Comparison of ENCODE assay signal across 28 cellular contexts in the genomic region with DNA sequence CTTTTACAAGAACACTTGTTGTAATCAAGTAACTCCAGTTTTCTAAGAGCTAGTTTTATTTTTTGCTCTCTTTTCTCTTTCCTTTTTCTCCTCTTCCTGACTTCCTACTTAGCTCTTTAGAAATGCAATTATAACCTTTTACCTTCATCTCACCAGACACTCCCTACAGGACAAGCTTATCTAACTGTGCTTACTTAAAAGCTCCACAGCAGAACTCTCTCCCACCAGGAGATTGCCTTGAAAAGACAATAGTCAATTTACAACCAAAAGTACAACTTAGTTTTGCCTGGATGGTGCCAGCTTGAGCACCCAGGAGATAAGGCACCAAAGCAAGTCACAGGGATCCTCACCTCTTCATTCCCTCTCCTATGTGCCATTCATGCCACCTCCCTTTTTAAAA.
"Had no signal": no experiment of that assay in that cellular context is flagged by ENCODE, and none has a peak within 500 bp of the region (broad histone marks: within the 10 kb centered on the region; RNA-seq: fewer than 3 reads in every experiment).

No MANE protein-coding gene starts in this region.

- H3K4me3 Mint-ChIP-seq: mesothelial cell of epicardium; naive thymus-derived CD8-positive, alpha-beta T cell; nephron; neural crest cell; stimulated activated naive B cell treated with anti-CD40 and anti-IgM and Interleukin-4, amounts not matched to agents 10 μg/mL and 1 μg/mL and 100 μg/mL, for 72 hours; type B pancreatic cell had no signal

- DNase-seq: head of caudate nucleus; hippocampal formation; kidney glomerular epithelial cell; left cardiac atrium; left lung; lower lobe of right lung; mammary epithelial cell; mesenchymal stem cell; naive thymus-derived CD8-positive, alpha-beta T cell; nucleus accumbens; pancreas; posterior cingulate gyrus; right lobe of liver; stimulated activated CD4-positive, alpha-beta T cell treated with anti-CD3 and anti-CD28 coated beads, Interleukin-15, amount 100 ng/mL, for 24 hours; stimulated activated CD4-positive, alpha-beta T cell treated with anti-CD3 and anti-CD28 coated beads, Interleukin-2, amount 100 ng/mL, for 24 hours; stimulated activated CD4-positive, alpha-beta T cell treated with anti-CD3 and anti-CD28 coated beads, Interleukin-4, amount 100 ng/mL, for 1 hour; stimulated activated naive B cell treated with anti-CD40 and anti-IgM and Interleukin-4, amounts not matched to agents 10 μg/mL and 1 μg/mL and 100 μg/mL, for 72 hours; stimulated activated naive CD8-positive, alpha-beta T cell treated with anti-CD3 and anti-CD28 coated beads, Interleukin-15, Interleukin-2, amounts not matched to agents 100 U/mL and 50 U/mL, for 24 hours; stomach; tibial artery; uterus had no signal

- H3K4me3 ChIP-seq: left lung, lower lobe of right lung, pancreas, right atrium auricular region, right lobe of liver, smooth muscle cell, stomach, thoracic aorta, tibial artery, uterus had no signal

- H3K4me2 ChIP-seq: smooth muscle cell had no signal

- H3K27me3 ChIP-seq: left lung, pancreas, right atrium auricular region, right lobe of liver, stomach, tibial artery, uterus had no signal

- H3K36me3 ChIP-seq: left lung, lower lobe of right lung, pancreas, right atrium auricular region, right lobe of liver, stomach, thoracic aorta, tibial artery, uterus had no signal

- H3K4me1 Mint-ChIP-seq: mesothelial cell of epicardium; neural crest cell; stimulated activated naive B cell treated with anti-CD40 and anti-IgM and Interleukin-4, amounts not matched to agents 10 μg/mL and 1 μg/mL and 100 μg/mL, for 72 hours had no signal

- H3K4me1 ChIP-seq: left lung, lower lobe of right lung, pancreas, right atrium auricular region, right lobe of liver, stomach, tibial artery, uterus had no signal

- H3K27ac ChIP-seq: left lung, lower lobe of right lung, pancreas, right atrium auricular region, right lobe of liver, stomach, thoracic aorta, tibial artery, uterus had no signal

- H3K36me3 Mint-ChIP-seq: mesothelial cell of epicardium; naive thymus-derived CD8-positive, alpha-beta T cell; stimulated activated naive B cell treated with anti-CD40 and anti-IgM and Interleukin-4, amounts not matched to agents 10 μg/mL and 1 μg/mL and 100 μg/mL, for 72 hours; type B pancreatic cell had no signal

- H3K27ac Mint-ChIP-seq: mesothelial cell of epicardium; nephron; stimulated activated naive B cell treated with anti-CD40 and anti-IgM and Interleukin-4, amounts not matched to agents 10 μg/mL and 1 μg/mL and 100 μg/mL, for 72 hours; type B pancreatic cell had no signal

- H3K27me3 Mint-ChIP-seq: stimulated activated naive B cell treated with anti-CD40 and anti-IgM and Interleukin-4, amounts not matched to agents 10 μg/mL and 1 μg/mL and 100 μg/mL, for 72 hours had no signal

- ATAC-seq: left cardiac atrium; left lung; lower lobe of right lung; naive thymus-derived CD8-positive, alpha-beta T cell; pancreas; right lobe of liver; stimulated activated naive B cell treated with anti-CD40 and anti-IgM and Interleukin-4, amounts not matched to agents 10 μg/mL and 1 μg/mL and 100 μg/mL, for 72 hours; stimulated activated naive CD8-positive, alpha-beta T cell treated with anti-CD3 and anti-CD28 coated beads, Interleukin-15, Interleukin-2, amounts not matched to agents 100 U/mL and 50 U/mL, for 24 hours had no signal

- H3K9me3 Mint-ChIP-seq: mesothelial cell of epicardium, nephron, type B pancreatic cell had no signal

- H3K9me3 ChIP-seq: left lung, lower lobe of right lung, pancreas, right atrium auricular region, right lobe of liver, stomach, thoracic aorta, tibial artery, uterus had no signal
